1 cellular context compared by ENCODE assay signal in genomic region chr1:60924964-60925798, GRCh38.
A peak's percentile ranks its signal among the peaks of the same experiment; 100 is the strongest.
TF ChIP-seq lines count a peak whose summit lies in the region.

No MANE protein-coding gene starts in this region.

TF ChIP-seq in K562, 482 proteins besides CTCF, POLR2A, EP300 and RAD21 (continued from another document and continues in another):
- TF ChIP-seq E4F1 (CRISPR knock-in tag; IDR thresholded peaks at IDR 0.05; ENCODE audit: borderline replicate concordance), result no peak
- TF ChIP-seq, protein P1, sequence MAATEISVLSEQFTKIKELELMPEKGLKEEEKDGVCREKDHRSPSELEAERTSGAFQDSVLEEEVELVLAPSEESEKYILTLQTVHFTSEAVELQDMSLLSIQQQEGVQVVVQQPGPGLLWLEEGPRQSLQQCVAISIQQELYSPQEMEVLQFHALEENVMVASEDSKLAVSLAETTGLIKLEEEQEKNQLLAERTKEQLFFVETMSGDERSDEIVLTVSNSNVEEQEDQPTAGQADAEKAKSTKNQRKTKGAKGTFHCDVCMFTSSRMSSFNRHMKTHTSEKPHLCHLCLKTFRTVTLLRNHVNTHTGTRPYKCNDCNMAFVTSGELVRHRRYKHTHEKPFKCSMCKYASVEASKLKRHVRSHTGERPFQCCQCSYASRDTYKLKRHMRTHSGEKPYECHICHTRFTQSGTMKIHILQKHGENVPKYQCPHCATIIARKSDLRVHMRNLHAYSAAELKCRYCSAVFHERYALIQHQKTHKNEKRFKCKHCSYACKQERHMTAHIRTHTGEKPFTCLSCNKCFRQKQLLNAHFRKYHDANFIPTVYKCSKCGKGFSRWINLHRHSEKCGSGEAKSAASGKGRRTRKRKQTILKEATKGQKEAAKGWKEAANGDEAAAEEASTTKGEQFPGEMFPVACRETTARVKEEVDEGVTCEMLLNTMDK (IDR thresholded peaks at IDR 0.05; ENCODE audit: borderline replicate concordance, insufficient read depth, low read depth, low read length, poor library complexity, severe bottlenecking), result no peak
- TF ChIP-seq SETDB1 (IDR thresholded peaks at IDR 0.05; ENCODE audit: low read length), result no peak
- 0 out of 2 replicates have a peak, but pooled peaks have one; percentile 17 for TF ChIP-seq TCF3 (CRISPR knock-in tag; IDR thresholded peaks at IDR 0.05)
- TF ChIP-seq ZNF354B (CRISPR knock-in tag; IDR thresholded peaks at IDR 0.05), result no peak
- TF ChIP-seq, protein P2, sequence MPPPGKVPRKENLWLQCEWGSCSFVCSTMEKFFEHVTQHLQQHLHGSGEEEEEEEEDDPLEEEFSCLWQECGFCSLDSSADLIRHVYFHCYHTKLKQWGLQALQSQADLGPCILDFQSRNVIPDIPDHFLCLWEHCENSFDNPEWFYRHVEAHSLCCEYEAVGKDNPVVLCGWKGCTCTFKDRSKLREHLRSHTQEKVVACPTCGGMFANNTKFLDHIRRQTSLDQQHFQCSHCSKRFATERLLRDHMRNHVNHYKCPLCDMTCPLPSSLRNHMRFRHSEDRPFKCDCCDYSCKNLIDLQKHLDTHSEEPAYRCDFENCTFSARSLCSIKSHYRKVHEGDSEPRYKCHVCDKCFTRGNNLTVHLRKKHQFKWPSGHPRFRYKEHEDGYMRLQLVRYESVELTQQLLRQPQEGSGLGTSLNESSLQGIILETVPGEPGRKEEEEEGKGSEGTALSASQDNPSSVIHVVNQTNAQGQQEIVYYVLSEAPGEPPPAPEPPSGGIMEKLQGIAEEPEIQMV (tag; conservative IDR thresholded peaks at IDR 0.05; ENCODE audit: low read depth), result no peak
- TF ChIP-seq SMC3 (conservative IDR thresholded peaks at IDR 0.05; ENCODE audit: insufficient read depth, low read depth, low read length), result no peak; the same call in 1 of the 2 replicates
- TF ChIP-seq, protein P3, sequence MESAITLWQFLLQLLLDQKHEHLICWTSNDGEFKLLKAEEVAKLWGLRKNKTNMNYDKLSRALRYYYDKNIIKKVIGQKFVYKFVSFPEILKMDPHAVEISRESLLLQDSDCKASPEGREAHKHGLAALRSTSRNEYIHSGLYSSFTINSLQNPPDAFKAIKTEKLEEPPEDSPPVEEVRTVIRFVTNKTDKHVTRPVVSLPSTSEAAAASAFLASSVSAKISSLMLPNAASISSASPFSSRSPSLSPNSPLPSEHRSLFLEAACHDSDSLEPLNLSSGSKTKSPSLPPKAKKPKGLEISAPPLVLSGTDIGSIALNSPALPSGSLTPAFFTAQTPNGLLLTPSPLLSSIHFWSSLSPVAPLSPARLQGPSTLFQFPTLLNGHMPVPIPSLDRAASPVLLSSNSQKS (CRISPR knock-in tag; IDR thresholded peaks at IDR 0.05), result no peak
- TF ChIP-seq ATF7 (IDR thresholded peaks at IDR 0.05), result no peak
- TF ChIP-seq, protein P4, sequence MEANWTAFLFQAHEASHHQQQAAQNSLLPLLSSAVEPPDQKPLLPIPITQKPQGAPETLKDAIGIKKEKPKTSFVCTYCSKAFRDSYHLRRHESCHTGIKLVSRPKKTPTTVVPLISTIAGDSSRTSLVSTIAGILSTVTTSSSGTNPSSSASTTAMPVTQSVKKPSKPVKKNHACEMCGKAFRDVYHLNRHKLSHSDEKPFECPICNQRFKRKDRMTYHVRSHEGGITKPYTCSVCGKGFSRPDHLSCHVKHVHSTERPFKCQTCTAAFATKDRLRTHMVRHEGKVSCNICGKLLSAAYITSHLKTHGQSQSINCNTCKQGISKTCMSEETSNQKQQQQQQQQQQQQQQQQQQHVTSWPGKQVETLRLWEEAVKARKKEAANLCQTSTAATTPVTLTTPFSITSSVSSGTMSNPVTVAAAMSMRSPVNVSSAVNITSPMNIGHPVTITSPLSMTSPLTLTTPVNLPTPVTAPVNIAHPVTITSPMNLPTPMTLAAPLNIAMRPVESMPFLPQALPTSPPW (CRISPR knock-in tag; IDR thresholded peaks at IDR 0.05), result peak; percentile 74
- no peak for TF ChIP-seq RAD51 (IDR thresholded peaks at IDR 0.05; ENCODE audit: borderline replicate concordance, low read depth)
- TF ChIP-seq, protein P5, sequence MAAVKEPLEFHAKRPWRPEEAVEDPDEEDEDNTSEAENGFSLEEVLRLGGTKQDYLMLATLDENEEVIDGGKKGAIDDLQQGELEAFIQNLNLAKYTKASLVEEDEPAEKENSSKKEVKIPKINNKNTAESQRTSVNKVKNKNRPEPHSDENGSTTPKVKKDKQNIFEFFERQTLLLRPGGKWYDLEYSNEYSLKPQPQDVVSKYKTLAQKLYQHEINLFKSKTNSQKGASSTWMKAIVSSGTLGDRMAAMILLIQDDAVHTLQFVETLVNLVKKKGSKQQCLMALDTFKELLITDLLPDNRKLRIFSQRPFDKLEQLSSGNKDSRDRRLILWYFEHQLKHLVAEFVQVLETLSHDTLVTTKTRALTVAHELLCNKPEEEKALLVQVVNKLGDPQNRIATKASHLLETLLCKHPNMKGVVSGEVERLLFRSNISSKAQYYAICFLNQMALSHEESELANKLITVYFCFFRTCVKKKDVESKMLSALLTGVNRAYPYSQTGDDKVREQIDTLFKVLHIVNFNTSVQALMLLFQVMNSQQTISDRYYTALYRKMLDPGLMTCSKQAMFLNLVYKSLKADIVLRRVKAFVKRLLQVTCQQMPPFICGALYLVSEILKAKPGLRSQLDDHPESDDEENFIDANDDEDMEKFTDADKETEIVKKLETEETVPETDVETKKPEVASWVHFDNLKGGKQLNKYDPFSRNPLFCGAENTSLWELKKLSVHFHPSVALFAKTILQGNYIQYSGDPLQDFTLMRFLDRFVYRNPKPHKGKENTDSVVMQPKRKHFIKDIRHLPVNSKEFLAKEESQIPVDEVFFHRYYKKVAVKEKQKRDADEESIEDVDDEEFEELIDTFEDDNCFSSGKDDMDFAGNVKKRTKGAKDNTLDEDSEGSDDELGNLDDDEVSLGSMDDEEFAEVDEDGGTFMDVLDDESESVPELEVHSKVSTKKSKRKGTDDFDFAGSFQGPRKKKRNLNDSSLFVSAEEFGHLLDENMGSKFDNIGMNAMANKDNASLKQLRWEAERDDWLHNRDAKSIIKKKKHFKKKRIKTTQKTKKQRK (IDR thresholded peaks at IDR 0.05; ENCODE audit: borderline replicate concordance, low read depth, low read length), result no peak
- no peak for TF ChIP-seq SREBF1 (IDR thresholded peaks at IDR 0.05; ENCODE audit: borderline replicate concordance, low read depth, low read length)
- no peak for TF ChIP-seq FOXO4 (CRISPR knock-in tag; IDR thresholded peaks at IDR 0.05)
- TF ChIP-seq ZNF518B (CRISPR knock-in tag; IDR thresholded peaks at IDR 0.05), result no peak
- TF ChIP-seq, protein P6, sequence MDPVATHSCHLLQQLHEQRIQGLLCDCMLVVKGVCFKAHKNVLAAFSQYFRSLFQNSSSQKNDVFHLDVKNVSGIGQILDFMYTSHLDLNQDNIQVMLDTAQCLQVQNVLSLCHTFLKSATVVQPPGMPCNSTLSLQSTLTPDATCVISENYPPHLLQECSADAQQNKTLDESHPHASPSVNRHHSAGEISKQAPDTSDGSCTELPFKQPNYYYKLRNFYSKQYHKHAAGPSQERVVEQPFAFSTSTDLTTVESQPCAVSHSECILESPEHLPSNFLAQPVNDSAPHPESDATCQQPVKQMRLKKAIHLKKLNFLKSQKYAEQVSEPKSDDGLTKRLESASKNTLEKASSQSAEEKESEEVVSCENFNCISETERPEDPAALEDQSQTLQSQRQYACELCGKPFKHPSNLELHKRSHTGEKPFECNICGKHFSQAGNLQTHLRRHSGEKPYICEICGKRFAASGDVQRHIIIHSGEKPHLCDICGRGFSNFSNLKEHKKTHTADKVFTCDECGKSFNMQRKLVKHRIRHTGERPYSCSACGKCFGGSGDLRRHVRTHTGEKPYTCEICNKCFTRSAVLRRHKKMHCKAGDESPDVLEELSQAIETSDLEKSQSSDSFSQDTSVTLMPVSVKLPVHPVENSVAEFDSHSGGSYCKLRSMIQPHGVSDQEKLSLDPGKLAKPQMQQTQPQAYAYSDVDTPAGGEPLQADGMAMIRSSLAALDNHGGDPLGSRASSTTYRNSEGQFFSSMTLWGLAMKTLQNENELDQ (CRISPR knock-in tag; IDR thresholded peaks at IDR 0.05; ENCODE audit: borderline replicate concordance), result no peak
- TF ChIP-seq HNRNPLL (IDR thresholded peaks at IDR 0.05; ENCODE audit: low read depth, low read length, poor library complexity, severe bottlenecking), result no peak
- TF ChIP-seq ZFP91 (CRISPR knock-in tag; IDR thresholded peaks at IDR 0.05), result no peak
- TF ChIP-seq, protein P7, sequence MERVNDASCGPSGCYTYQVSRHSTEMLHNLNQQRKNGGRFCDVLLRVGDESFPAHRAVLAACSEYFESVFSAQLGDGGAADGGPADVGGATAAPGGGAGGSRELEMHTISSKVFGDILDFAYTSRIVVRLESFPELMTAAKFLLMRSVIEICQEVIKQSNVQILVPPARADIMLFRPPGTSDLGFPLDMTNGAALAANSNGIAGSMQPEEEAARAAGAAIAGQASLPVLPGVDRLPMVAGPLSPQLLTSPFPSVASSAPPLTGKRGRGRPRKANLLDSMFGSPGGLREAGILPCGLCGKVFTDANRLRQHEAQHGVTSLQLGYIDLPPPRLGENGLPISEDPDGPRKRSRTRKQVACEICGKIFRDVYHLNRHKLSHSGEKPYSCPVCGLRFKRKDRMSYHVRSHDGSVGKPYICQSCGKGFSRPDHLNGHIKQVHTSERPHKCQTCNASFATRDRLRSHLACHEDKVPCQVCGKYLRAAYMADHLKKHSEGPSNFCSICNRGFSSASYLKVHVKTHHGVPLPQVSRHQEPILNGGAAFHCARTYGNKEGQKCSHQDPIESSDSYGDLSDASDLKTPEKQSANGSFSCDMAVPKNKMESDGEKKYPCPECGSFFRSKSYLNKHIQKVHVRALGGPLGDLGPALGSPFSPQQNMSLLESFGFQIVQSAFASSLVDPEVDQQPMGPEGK (CRISPR knock-in tag; IDR thresholded peaks at IDR 0.05; ENCODE audit: borderline replicate concordance), result no peak
